1 cellular context compared by ENCODE assay signal in the genomic region with DNA sequence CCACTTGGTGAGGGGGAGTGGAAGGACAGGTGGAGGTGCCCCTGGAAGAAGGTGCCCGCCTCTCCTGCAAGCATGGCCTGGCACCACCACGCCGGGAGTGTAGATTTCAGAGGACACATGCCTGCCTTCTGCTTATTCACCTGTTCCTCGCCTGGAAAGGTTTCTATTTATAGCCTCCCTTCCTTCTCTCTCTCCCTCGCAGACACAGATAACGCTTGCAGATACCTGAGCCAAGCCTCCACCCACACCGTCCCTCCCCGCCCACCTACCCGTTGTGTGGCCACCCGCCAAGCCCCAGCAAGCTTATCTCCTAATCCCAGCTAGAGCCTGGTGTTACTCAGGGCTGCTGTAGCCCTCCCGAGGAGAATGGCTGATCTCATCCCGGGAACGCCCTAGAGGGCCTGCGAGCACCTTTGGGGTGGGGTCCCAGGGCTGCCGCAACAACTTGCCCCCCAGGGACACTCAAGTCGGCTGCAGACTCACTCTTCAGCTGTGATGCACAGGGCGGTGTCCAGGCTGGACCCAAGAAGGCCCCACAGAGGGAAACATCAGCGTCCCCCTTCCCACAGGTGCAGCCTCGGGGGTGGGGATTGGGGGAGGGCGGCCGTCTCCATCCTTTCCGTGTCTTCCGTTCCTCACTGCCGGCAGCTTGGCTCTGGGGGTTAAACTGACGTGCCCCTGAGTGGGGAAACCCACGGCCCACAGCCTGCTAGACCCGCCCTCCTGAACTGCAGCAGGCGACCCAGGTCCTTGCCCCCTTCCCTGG.
TF ChIP-seq lines count a peak whose summit lies in the region.

No MANE protein-coding gene starts in this region.

TF ChIP-seq in K562, 482 proteins besides CTCF, POLR2A, EP300 and RAD21 (continued from another document and continues in another):
- no peak for TF ChIP-seq TCF7L2 (IDR thresholded peaks at IDR 0.05; ENCODE audit: low read depth, low read length)
- TF ChIP-seq, protein P1, sequence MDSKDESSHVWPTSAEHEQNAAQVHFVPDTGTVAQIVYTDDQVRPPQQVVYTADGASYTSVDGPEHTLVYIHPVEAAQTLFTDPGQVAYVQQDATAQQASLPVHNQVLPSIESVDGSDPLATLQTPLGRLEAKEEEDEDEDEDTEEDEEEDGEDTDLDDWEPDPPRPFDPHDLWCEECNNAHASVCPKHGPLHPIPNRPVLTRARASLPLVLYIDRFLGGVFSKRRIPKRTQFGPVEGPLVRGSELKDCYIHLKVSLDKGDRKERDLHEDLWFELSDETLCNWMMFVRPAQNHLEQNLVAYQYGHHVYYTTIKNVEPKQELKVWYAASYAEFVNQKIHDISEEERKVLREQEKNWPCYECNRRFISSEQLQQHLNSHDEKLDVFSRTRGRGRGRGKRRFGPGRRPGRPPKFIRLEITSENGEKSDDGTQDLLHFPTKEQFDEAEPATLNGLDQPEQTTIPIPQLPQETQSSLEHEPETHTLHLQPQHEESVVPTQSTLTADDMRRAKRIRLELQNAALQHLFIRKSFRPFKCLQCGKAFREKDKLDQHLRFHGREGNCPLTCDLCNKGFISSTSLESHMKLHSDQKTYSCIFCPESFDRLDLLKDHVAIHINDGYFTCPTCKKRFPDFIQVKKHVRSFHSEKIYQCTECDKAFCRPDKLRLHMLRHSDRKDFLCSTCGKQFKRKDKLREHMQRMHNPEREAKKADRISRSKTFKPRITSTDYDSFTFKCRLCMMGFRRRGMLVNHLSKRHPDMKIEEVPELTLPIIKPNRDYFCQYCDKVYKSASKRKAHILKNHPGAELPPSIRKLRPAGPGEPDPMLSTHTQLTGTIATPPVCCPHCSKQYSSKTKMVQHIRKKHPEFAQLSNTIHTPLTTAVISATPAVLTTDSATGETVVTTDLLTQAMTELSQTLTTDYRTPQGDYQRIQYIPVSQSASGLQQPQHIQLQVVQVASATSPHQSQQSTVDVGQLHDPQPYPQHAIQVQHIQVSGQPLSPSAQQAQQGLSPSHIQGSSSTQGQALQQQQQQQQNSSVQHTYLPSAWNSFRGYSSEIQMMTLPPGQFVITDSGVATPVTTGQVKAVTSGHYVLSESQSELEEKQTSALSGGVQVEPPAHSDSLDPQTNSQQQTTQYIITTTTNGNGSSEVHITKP (IDR thresholded peaks at IDR 0.05; ENCODE audit: partially characterized antibody): peak; percentile 45
- TF ChIP-seq TCF3 (CRISPR knock-in tag; IDR thresholded peaks at IDR 0.05): peak; percentile 97
- peak; percentile 83; the same call in 1 of the 2 replicates for TF ChIP-seq BCOR (IDR thresholded peaks at IDR 0.05)
- TF ChIP-seq PML (IDR thresholded peaks at IDR 0.05; ENCODE audit: low read length): peak; percentile 86
- TF ChIP-seq, protein P2, sequence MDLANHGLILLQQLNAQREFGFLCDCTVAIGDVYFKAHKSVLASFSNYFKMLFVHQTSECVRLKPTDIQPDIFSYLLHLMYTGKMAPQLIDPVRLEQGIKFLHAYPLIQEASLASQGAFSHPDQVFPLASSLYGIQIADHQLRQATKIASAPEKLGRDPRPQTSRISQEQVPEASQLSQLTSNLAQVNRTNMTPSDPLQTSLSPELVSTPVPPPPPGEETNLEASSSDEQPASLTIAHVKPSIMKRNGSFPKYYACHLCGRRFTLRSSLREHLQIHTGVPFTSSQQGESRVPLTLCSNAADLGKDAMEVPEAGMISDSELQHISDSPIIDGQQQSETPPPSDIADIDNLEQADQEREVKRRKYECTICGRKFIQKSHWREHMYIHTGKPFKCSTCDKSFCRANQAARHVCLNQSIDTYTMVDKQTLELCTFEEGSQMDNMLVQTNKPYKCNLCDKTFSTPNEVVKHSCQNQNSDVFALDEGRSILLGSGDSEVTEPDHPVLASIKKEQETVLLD (IDR thresholded peaks at IDR 0.05): peak; percentile 87
- no peak for TF ChIP-seq HIVEP1 (CRISPR knock-in tag; IDR thresholded peaks at IDR 0.05)
- peak; percentile 78 for TF ChIP-seq MYC (IDR thresholded peaks at IDR 0.05; ENCODE audit: low read depth, low read length)
- TF ChIP-seq MYC (CRISPR knock-in tag; IDR thresholded peaks at IDR 0.05; ENCODE audit: borderline replicate concordance, low read depth): no peak
- TF ChIP-seq ZNF143 (CRISPR knock-in tag; IDR thresholded peaks at IDR 0.05): peak; percentile 45; the same call in 1 of the 2 replicates
- TF ChIP-seq DIDO1 (tag; IDR thresholded peaks at IDR 0.05; ENCODE audit: low read depth): no peak
- TF ChIP-seq HNRNPL (IDR thresholded peaks at IDR 0.05; ENCODE audit: low read depth, low read length): peak; percentile 78; the same call in 1 of the 2 replicates
- TF ChIP-seq KLF1 (tag; IDR thresholded peaks at IDR 0.05): peak; percentile 91
- TF ChIP-seq EP400 (IDR thresholded peaks at IDR 0.05): peak; percentile 75; the same call in 1 of the 2 replicates
- no peak for TF ChIP-seq ZNF124 (CRISPR knock-in tag; IDR thresholded peaks at IDR 0.05)
- TF ChIP-seq ZNF184 (CRISPR knock-in tag; IDR thresholded peaks at IDR 0.05): no peak
- no peak for TF ChIP-seq ZBTB26 (CRISPR knock-in tag; IDR thresholded peaks at IDR 0.05)
- TF ChIP-seq GATAD2B (IDR thresholded peaks at IDR 0.05; ENCODE audit: borderline replicate concordance): peak; percentile 98
- no peak for TF ChIP-seq RFX1 (IDR thresholded peaks at IDR 0.05)
- TF ChIP-seq, protein P3, sequence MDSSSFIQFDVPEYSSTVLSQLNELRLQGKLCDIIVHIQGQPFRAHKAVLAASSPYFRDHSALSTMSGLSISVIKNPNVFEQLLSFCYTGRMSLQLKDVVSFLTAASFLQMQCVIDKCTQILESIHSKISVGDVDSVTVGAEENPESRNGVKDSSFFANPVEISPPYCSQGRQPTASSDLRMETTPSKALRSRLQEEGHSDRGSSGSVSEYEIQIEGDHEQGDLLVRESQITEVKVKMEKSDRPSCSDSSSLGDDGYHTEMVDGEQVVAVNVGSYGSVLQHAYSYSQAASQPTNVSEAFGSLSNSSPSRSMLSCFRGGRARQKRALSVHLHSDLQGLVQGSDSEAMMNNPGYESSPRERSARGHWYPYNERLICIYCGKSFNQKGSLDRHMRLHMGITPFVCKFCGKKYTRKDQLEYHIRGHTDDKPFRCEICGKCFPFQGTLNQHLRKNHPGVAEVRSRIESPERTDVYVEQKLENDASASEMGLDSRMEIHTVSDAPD (CRISPR knock-in tag; IDR thresholded peaks at IDR 0.05): no peak
- TF ChIP-seq, protein P4, sequence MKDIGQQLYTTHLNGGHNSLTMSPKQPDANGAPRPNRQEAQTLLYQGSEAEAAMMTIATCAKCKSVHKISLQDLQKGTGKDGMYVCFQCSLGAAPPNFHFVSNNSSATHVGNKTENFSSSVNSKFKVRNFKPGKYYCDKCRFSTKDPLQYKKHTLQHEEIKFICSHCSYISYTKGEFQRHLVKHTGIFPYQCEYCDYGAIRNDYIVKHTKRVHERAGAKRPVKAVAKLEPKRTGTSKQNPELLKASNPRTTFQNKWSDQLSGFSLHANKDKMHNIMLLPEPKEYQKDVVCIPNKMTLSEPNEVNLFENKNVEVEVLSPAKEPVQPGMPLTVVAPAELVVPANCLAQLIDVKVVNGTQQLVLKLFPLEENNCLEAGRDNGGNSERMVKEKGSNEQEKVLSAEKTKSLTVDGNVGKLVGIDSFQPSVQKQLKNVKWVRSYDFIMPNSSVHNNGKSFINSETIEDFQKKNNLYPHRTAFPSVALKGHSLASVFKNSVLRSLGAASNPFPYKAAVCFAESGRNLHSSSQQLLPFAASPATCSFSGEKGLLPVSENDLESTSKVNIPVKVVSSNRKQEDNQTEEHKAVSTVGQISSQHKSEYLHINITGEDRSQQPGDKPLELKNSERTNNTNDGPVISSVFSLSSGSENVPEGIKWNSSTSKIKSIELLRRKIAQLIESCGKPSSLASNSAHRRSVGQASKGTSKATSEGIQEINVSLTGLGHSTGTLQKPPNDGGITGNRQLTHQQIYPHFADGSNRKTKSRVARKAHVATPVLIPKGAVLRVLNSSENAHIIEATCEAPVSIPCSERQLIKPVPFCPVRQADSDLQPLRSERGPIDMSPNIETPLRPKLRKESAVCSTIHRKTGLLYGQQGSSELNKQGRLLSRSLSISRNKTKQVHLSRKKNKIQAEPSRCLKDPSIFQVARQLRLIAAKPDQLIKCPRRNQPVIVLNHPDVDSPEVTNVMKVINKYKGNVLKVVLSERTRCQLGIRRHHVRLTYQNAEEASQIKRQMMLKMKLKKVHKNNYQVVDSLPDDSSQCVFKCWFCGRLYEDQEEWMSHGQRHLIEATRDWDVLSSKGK (CRISPR knock-in tag; IDR thresholded peaks at IDR 0.05): no peak
- TF ChIP-seq SRSF1 (IDR thresholded peaks at IDR 0.05; ENCODE audit: low read depth, low read length): no peak
- TF ChIP-seq ZNF766 (CRISPR knock-in tag; conservative IDR thresholded peaks at IDR 0.05): peak; percentile 60; the same call in 1 of the 2 replicates
- peak; percentile 86 for TF ChIP-seq MTA2 (IDR thresholded peaks at IDR 0.05; ENCODE audit: low read depth)
- TF ChIP-seq MEIS2 (IDR thresholded peaks at IDR 0.05; ENCODE audit: partially characterized antibody): peak; percentile 15
- peak; percentile 46; the same call in 1 of the 2 replicates for TF ChIP-seq ZNF175 (CRISPR knock-in tag; IDR thresholded peaks at IDR 0.05; ENCODE audit: low read depth)
- peak; percentile 45; the same call in 1 of the 2 replicates for TF ChIP-seq POLR2G (IDR thresholded peaks at IDR 0.05; ENCODE audit: low read depth, low read length)
- no peak for TF ChIP-seq ELF2 (CRISPR knock-in tag; IDR thresholded peaks at IDR 0.05)
- no peak for TF ChIP-seq CGGBP1 (CRISPR knock-in tag; IDR thresholded peaks at IDR 0.05)
- TF ChIP-seq JUND (IDR thresholded peaks at IDR 0.05; ENCODE audit: borderline replicate concordance, low read depth, low read length): peak; percentile 96
- TF ChIP-seq JUND (tag; IDR thresholded peaks at IDR 0.05; ENCODE audit: borderline replicate concordance, low read depth, low read length): peak; percentile 85; the same call in 1 of the 3 replicates
- TF ChIP-seq ETV6 (IDR thresholded peaks at IDR 0.05; ENCODE audit: borderline replicate concordance in 1 of 2, low read depth in 2 of 2, low read length in 1 of 2): 0 out of 4 replicates have a peak, but pooled peaks of 1 of the 2 experiments have one; percentile 22
- TF ChIP-seq ETV6 (CRISPR knock-in tag; IDR thresholded peaks at IDR 0.05; ENCODE audit: borderline replicate concordance): no peak
- TF ChIP-seq CREM (IDR thresholded peaks at IDR 0.05; ENCODE audit: low read depth): peak; percentile 89
- TF ChIP-seq, protein P5, sequence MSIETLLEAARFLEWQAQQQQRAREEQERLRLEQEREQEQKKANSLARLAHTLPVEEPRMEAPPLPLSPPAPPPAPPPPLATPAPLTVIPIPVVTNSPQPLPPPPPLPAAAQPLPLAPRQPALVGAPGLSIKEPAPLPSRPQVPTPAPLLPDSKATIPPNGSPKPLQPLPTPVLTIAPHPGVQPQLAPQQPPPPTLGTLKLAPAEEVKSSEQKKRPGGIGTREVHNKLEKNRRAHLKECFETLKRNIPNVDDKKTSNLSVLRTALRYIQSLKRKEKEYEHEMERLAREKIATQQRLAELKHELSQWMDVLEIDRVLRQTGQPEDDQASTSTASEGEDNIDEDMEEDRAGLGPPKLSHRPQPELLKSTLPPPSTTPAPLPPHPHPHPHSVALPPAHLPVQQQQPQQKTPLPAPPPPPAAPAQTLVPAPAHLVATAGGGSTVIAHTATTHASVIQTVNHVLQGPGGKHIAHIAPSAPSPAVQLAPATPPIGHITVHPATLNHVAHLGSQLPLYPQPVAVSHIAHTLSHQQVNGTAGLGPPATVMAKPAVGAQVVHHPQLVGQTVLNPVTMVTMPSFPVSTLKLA (conservative IDR thresholded peaks at IDR 0.05): peak in 1 of 2 experiments; percentile 77; a peak in 3 of 4 replicates
- TF ChIP-seq, protein P6, sequence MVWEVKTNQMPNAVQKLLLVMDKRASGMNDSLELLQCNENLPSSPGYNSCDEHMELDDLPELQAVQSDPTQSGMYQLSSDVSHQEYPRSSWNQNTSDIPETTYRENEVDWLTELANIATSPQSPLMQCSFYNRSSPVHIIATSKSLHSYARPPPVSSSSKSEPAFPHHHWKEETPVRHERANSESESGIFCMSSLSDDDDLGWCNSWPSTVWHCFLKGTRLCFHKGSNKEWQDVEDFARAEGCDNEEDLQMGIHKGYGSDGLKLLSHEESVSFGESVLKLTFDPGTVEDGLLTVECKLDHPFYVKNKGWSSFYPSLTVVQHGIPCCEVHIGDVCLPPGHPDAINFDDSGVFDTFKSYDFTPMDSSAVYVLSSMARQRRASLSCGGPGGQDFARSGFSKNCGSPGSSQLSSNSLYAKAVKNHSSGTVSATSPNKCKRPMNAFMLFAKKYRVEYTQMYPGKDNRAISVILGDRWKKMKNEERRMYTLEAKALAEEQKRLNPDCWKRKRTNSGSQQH (CRISPR knock-in tag; IDR thresholded peaks at IDR 0.05): no peak
- TF ChIP-seq ZNF655 (CRISPR knock-in tag; IDR thresholded peaks at IDR 0.05): no peak
